Comparison of ENCODE assay signal across 8 cellular contexts in genomic region chr21:18951291-18952038, GRCh38.
A peak's percentile ranks its signal among the peaks of the same experiment; 100 is the strongest.
DNase-seq lines count a peak whose midpoint lies in the region; ATAC-seq and TF ChIP-seq lines count a peak whose summit lies in the region.

No MANE protein-coding gene starts in this region.

- ATAC-seq in GM18909 (IDR thresholded peaks at IDR 0.05; ENCODE audit: poor library complexity, unreplicated experiment) (no peak), HG03457 (IDR thresholded peaks at IDR 0.05; ENCODE audit: unreplicated experiment) (no peak)

- H3K4me3 ChIP-seq in endodermal cell (ENCODE audit: low read length) (no peak overlapping the region), coronary artery (no peak overlapping the region)

- no peak overlapping the region for H3K27ac Mint-ChIP-seq in endodermal cell

- H3K9me3 ChIP-seq in endodermal cell (ENCODE audit: control insufficient read depth, low read length): no peaks in the 10 kb centered on the region

- H3K36me3 ChIP-seq in endodermal cell (ENCODE audit: control insufficient read depth, insufficient read depth, low read length): no peaks in the 10 kb centered on the region

- TF ChIP-seq CTCF in endodermal cell (conservative IDR thresholded peaks at IDR 0.05): peak; percentile 90
- TF ChIP-seq CTCF in coronary artery (IDR thresholded peaks at IDR 0.05): no peak

- no peaks in the 10 kb centered on the region for H3K9me3 Mint-ChIP-seq in endodermal cell

- DNase-seq in NCI-H345 (lab: John Stamatoyannopoulos, UW) (peak; percentile 21), NCI-H345 treated with DMSO at 0.1 percent for 48 hours (lab: John Stamatoyannopoulos, UW; ENCODE audit: unreplicated experiment) (no peak), NCI-H524 (lab: John Stamatoyannopoulos, UW) (peak; percentile 92 to 94), endodermal cell (peak; percentile 82), retina (peak; percentile 59), coronary artery (ENCODE audit: low spot score) (no peak)

- H3K36me3 Mint-ChIP-seq in endodermal cell (ENCODE audit: low read depth): no peaks in the 10 kb centered on the region

- 78 to 80% methylated on average over 6 to 13 of the region's 14 CpGs for WGBS in endodermal cell (ENCODE audit: insufficient coverage in 1 of 2, insufficient read length in 1 of 2), 2 experiments

- H3K4me1 Mint-ChIP-seq in endodermal cell: peaks cover 7% of the 10 kb centered on the region

- H3K27me3 Mint-ChIP-seq in endodermal cell (ENCODE audit: insufficient read depth): no peaks in the 10 kb centered on the region

- H3K27me3 ChIP-seq in endodermal cell (ENCODE audit: control insufficient read depth, insufficient read depth, low read length, poor library complexity, severe bottlenecking): no peaks in the 10 kb centered on the region

- H3K4me1 ChIP-seq in endodermal cell (ENCODE audit: control insufficient read depth, insufficient read depth, low read length): peaks cover 4% of the 10 kb centered on the region

- H3K27ac ChIP-seq in endodermal cell (ENCODE audit: low read depth, low read length): no peak overlapping the region
- no peak overlapping the region for H3K27ac ChIP-seq in coronary artery

- H3K9ac ChIP-seq in endodermal cell (ENCODE audit: extremely low read depth, low read length, poor library complexity, severe bottlenecking): no peak overlapping the region

- H3K4me3 Mint-ChIP-seq in endodermal cell: no peak overlapping the region

Comparison
In these comparisons a context has a peak if more than half of its experiments do, and no peak if none do; other contexts are left out.
1. DNase-seq: peak in NCI-H345 (single experiment), NCI-H524 (2 of 2), endodermal cell (single experiment) and retina (single experiment); none in NCI-H345 treated with DMSO at 0.1 percent for 48 hours (single experiment) and coronary artery (single experiment).